Comparison of ENCODE assay signal across 8 cellular contexts in genomic region chr15:59687831-59688230, GRCh38. TPM values are rescaled to one million over a fixed set of nuclear protein-coding genes. Genes with fewer than 3 reads are reported as not detected.
DNase-seq lines count a peak whose midpoint lies in the region; ATAC-seq and TF ChIP-seq lines count a peak whose summit lies in the region.

No MANE protein-coding gene starts in this region.

- H3K4me1 ChIP-seq in muscle layer of duodenum (ENCODE audit: control insufficient read depth in 1 of 2, insufficient read depth in 2 of 2, low read length in 2 of 2): peaks cover 13 to 28% of the 10 kb centered on the region in 2 donors

- H3K27ac ChIP-seq in muscle layer of duodenum (ENCODE audit: low read length): peak overlapping the region; percentile 99

- peaks cover 5 to 7% of the 10 kb centered on the region in 2 donors for H3K36me3 ChIP-seq in muscle layer of duodenum (ENCODE audit: control insufficient read depth in 1 of 2, insufficient read depth in 2 of 2, low read length in 2 of 2)

- ATAC-seq in GM18511 (IDR thresholded peaks at IDR 0.05; ENCODE audit: unreplicated experiment): peak; percentile 21
- no peak for ATAC-seq in GM21447 (IDR thresholded peaks at IDR 0.05; ENCODE audit: unreplicated experiment)
- ATAC-seq in HG02623 (IDR thresholded peaks at IDR 0.05; ENCODE audit: unreplicated experiment): no peak

- H3K27me3 ChIP-seq in muscle layer of duodenum (ENCODE audit: low read depth, low read length): no peaks in the 10 kb centered on the region

- DNase-seq in AG09309 (ENCODE audit: low read depth) (no peak), RPMI8226 (peak; percentile 66), dermis blood vessel endothelial cell (peak; percentile 76), NCI-H146 treated with DMSO at 0.1 percent for 48 hours (lab: John Stamatoyannopoulos, UW; ENCODE audit: unreplicated experiment) (no peak)

- no peaks in the 10 kb centered on the region for H3K9me3 ChIP-seq in muscle layer of duodenum (ENCODE audit: control insufficient read depth in 1 of 2, low read length in 2 of 2)

- TF ChIP-seq CTCF in AG09309 (IDR thresholded peaks at IDR 0.05; ENCODE audit: control insufficient read depth, insufficient read depth, low read depth, low read length, missing control alignments): peak; percentile 3

- H3K4me3 ChIP-seq in AG09309 (ENCODE audit: control insufficient read depth, low read depth, low read length) (peak overlapping the region; percentile 79), muscle layer of duodenum (ENCODE audit: low read depth in 1 of 2, low read length in 2 of 2) (peak overlapping the region; percentile 87 to 88)

RNA-seq across cellular contexts. Expression of gene BNIP2, which starts 1.3 kb away (rescaled TPM):
- total RNA-seq in dermis blood vessel endothelial cell: 322 and 364 TPM in 2 replicates

RNA-seq across cellular contexts. Expression of gene GTF2A2, which starts 30.5 kb away (rescaled TPM):
- total RNA-seq in dermis blood vessel endothelial cell: 19.9 and 22.9 TPM in 2 replicates

Comparison
In these comparisons a context has a peak if more than half of its experiments do, and no peak if none do; other contexts are left out.
1. DNase-seq: peak in RPMI8226 (single experiment) and dermis blood vessel endothelial cell (single experiment); none in AG09309 (single experiment) and NCI-H146 treated with DMSO at 0.1 percent for 48 hours (single experiment).